In genomic region chrX:137198040-137198439, GRCh38 we compare ENCODE assay signal across 33 cellular contexts.
"Had no signal": no experiment of that assay in that cellular context is flagged by ENCODE, and none has a peak within 500 bp of the region (broad histone marks: within the 10 kb centered on the region; RNA-seq: fewer than 3 reads in every experiment).

No MANE protein-coding gene starts in this region.

- H3K4me1 ChIP-seq: body of pancreas, colonic mucosa had no signal

- H3K27ac Mint-ChIP-seq: activated B cell treated with CpG ODN at 0.5 μM for 24 hours; activated CD8-positive, alpha-beta T cell treated with anti-CD3 and anti-CD28 coated beads for 36 hours; activated naive CD8-positive, alpha-beta T cell; activated T-helper 17 cell treated with anti-CD3 and anti-CD28 coated beads, Interleukin-2, amount 50 U/mL, for 72 hours; dendritic cell treated with granulocyte-macrophage colony-stimulating factor and Interleukin-4, amounts not matched to agents 40 ng/mL and 50 ng/mL, for 4 days; endodermal cell; T-helper 17 cell; T-helper 2 cell treated with Interferon-gamma antibody and Interleukin-4, amounts not matched to agents 5 μg/mL and 100 μg/mL, for 36 hours had no signal

- H3K9me3 ChIP-seq: body of pancreas, colonic mucosa had no signal

- ATAC-seq: activated CD4-positive, CD25-positive, alpha-beta regulatory T cell treated with anti-CD3 and anti-CD28 coated beads, Interleukin-2, amount 50 U/mL, for 24 hours; activated CD8-positive, alpha-beta T cell treated with anti-CD3 and anti-CD28 coated beads for 36 hours; activated T-cell treated with anti-CD3 and anti-CD28 coated beads, Interleukin-2, amount 50 U/mL, for 4 hours; activated T-helper 17 cell treated with anti-CD3 and anti-CD28 coated beads, Interleukin-2, amount 50 U/mL, for 72 hours; body of pancreas; T-helper 17 cell had no signal

- DNase-seq: activated B cell treated with CpG ODN at 0.5 μM for 24 hours; activated CD4-positive, alpha-beta T cell treated with anti-CD3 and anti-CD28 coated beads for 48 hours; activated CD4-positive, alpha-beta T cell treated with anti-CD3 and anti-CD28 coated beads, Interleukin-2, amount 50 U/mL, for 1 hour; activated CD4-positive, alpha-beta T cell treated with anti-CD3 and anti-CD28 coated beads, Interleukin-2, amount 50 U/mL, for 48 hours; activated CD8-positive, alpha-beta memory T cell treated with anti-CD3 and anti-CD28 coated beads for 24 hours; activated CD8-positive, alpha-beta T cell treated with anti-CD3 and anti-CD28 coated beads for 36 hours; activated effector memory CD4-positive, alpha-beta T cell treated with Interleukin-2 at 50 U/mL for 16 hours; activated gamma-delta T cell treated with Interleukin-2 at 50 U/mL for 16 hours; activated naive CD4-positive, alpha-beta T cell treated with anti-CD3 and anti-CD28 coated beads, Interleukin-2, amount 50 U/mL, for 16 hours; activated naive CD4-positive, alpha-beta T cell treated with Interleukin-2 at 50 U/mL for 16 hours; activated T-cell treated with anti-CD3 and anti-CD28 coated beads, Interleukin-2, amount 50 U/mL, for 4 hours; amniotic stem cell; anterior cingulate cortex; body of pancreas; central memory CD4-positive, alpha-beta T cell; cerebellar nuclear complex; colonic mucosa; dorsolateral prefrontal cortex; effector memory CD4-positive, alpha-beta T cell; endodermal cell; foreskin fibroblast; head of caudate nucleus; T-helper 1 cell; T-helper 17 cell; T1000; WERI-Rb-1 had no signal

- H3K4me1 Mint-ChIP-seq: activated B cell treated with CpG ODN at 0.5 μM for 24 hours; activated T-helper 17 cell treated with anti-CD3 and anti-CD28 coated beads, Interleukin-2, amount 50 U/mL, for 72 hours; endodermal cell had no signal

- H3K27me3 Mint-ChIP-seq: activated CD8-positive, alpha-beta T cell treated with anti-CD3 and anti-CD28 coated beads for 36 hours; activated naive CD8-positive, alpha-beta T cell; dendritic cell treated with granulocyte-macrophage colony-stimulating factor and Interleukin-4, amounts not matched to agents 40 ng/mL and 50 ng/mL, for 4 days had no signal

- H3K27me3 ChIP-seq: body of pancreas, cardiac muscle cell, colonic mucosa had no signal

- H3K4me3 ChIP-seq: body of pancreas, cardiac muscle cell, colonic mucosa, dorsolateral prefrontal cortex had no signal

- H3K36me3 Mint-ChIP-seq: activated naive CD8-positive, alpha-beta T cell had no signal

- H3K27ac ChIP-seq: body of pancreas, cardiac muscle cell, colonic mucosa, dorsolateral prefrontal cortex, WERI-Rb-1 had no signal

- FAIRE-seq: frontal cortex had no signal

- H3K9me3 Mint-ChIP-seq: activated B cell treated with CpG ODN at 0.5 μM for 24 hours; activated CD8-positive, alpha-beta T cell treated with anti-CD3 and anti-CD28 coated beads for 36 hours; activated T-cell treated with anti-CD3 and anti-CD28 coated beads, Interleukin-2, amount 50 U/mL, for 4 hours; activated T-helper 17 cell treated with anti-CD3 and anti-CD28 coated beads, Interleukin-2, amount 50 U/mL, for 72 hours; dendritic cell treated with granulocyte-macrophage colony-stimulating factor and Interleukin-4, amounts not matched to agents 40 ng/mL and 50 ng/mL, for 4 days; T-helper 2 cell treated with Interferon-gamma antibody and Interleukin-4, amounts not matched to agents 5 μg/mL and 100 μg/mL, for 36 hours had no signal

- H3K36me3 ChIP-seq: cardiac muscle cell, colonic mucosa, WERI-Rb-1 had no signal

- H3K4me3 Mint-ChIP-seq: activated B cell treated with CpG ODN at 0.5 μM for 24 hours; activated CD8-positive, alpha-beta T cell treated with anti-CD3 and anti-CD28 coated beads for 36 hours; activated naive CD8-positive, alpha-beta T cell; activated T-cell treated with anti-CD3 and anti-CD28 coated beads, Interleukin-2, amount 50 U/mL, for 4 hours; activated T-helper 17 cell treated with anti-CD3 and anti-CD28 coated beads, Interleukin-2, amount 50 U/mL, for 72 hours; dendritic cell treated with granulocyte-macrophage colony-stimulating factor and Interleukin-4, amounts not matched to agents 40 ng/mL and 50 ng/mL, for 4 days; endodermal cell; T-helper 17 cell; T-helper 2 cell treated with Interferon-gamma antibody and Interleukin-4, amounts not matched to agents 5 μg/mL and 100 μg/mL, for 36 hours had no signal
